Comparison of ENCODE assay signal across 29 cellular contexts in the genomic region with DNA sequence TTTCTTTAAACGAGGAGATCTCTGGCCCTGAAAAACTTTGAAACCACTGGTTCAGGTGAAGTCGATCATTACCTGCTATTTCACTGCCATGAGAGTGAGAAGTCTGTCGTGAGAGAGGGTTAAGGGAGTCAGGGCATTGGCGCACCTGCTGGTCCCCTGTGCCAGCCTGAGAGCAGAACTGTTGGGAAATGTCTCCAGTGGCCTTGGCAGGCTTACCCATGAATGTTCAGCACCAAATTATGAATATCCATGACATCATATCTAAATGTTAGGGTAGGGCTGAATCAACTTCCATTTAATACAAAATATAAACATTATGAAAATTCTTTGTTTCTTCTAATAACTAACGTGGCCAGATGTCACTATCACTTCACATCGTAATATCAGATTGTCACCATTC.
"Had no signal": no experiment of that assay in that cellular context is flagged by ENCODE, and none has a peak within 500 bp of the region (broad histone marks: within the 10 kb centered on the region; RNA-seq: fewer than 3 reads in every experiment).

No MANE protein-coding gene starts in this region.

- ATAC-seq: stimulated activated memory B cell treated with anti-CD40 and anti-IgM and Interleukin-4, amounts not matched to agents 10 μg/mL and 1 μg/mL and 100 μg/mL, for 72 hours; stimulated activated naive CD8-positive, alpha-beta T cell treated with anti-CD3 and anti-CD28 coated beads, Interleukin-15, amount 100 ng/mL, for 72 hours; T-helper 17 cell; WTC11 had no signal

- H3K36me3 ChIP-seq: breast epithelium, colonic mucosa had no signal

- DNase-seq: activated CD4-positive, alpha-beta memory T cell treated with anti-CD3 and anti-CD28 coated beads, Interleukin-2, amount 10 ng/mL, durations not matched to agents 7 days and 5 days; activated CD4-positive, alpha-beta T cell treated with anti-CD3 and anti-CD28 coated beads for 1 hour; activated CD4-positive, alpha-beta T cell treated with anti-CD3 and anti-CD28 coated beads, Interleukin-2, amount 10 ng/mL, durations not matched to agents 7 days and 5 days; activated CD8-positive, alpha-beta memory T cell treated with anti-CD3 and anti-CD28 coated beads, Interleukin-2, amount 50 U/mL, for 48 hours; activated gamma-delta T cell; activated naive CD4-positive, alpha-beta T cell treated with anti-CD3 and anti-CD28 coated beads, Interleukin-2, amount 10 ng/mL, durations not matched to agents 7 days and 5 days; activated T-cell treated with anti-CD3 and anti-CD28 coated beads, Interleukin-2, amount 50 U/mL, for 24 hours; amygdala; colonic mucosa; effector CD8-positive, alpha-beta T cell; kidney glomerular epithelial cell; mammary epithelial cell; naive B cell; nephron progenitor cell; retina; sigmoid colon; stimulated activated CD4-positive, alpha-beta T cell treated with anti-CD3 and anti-CD28 coated beads, Interleukin-1b, Interleukin-23, amount 100 ng/mL, for 48 hours; stimulated activated CD4-positive, alpha-beta T cell treated with anti-CD3 and anti-CD28 coated beads, Interleukin-4, amount 100 ng/mL, for 4 hours; stimulated activated CD8-positive, alpha-beta memory T cell treated with anti-CD3 and anti-CD28 coated beads, Interleukin-4, amount 100 ng/mL, for 48 hours; stimulated activated naive CD8-positive, alpha-beta T cell treated with anti-CD3 and anti-CD28 coated beads, Interleukin-15, amount 100 ng/mL, for 72 hours; T-helper 17 cell; T1000; upper lobe of left lung had no signal

- H3K27ac ChIP-seq: breast epithelium, colonic mucosa, neutrophil, sigmoid colon, upper lobe of left lung, vagina had no signal

- H3K4me1 ChIP-seq: breast epithelium, colonic mucosa, sigmoid colon, upper lobe of left lung, vagina had no signal

- H3K27me3 ChIP-seq: breast epithelium, colonic mucosa, neutrophil, sigmoid colon, upper lobe of left lung, vagina had no signal

- H3K4me3 ChIP-seq: breast epithelium, colonic mucosa, sigmoid colon, smooth muscle cell, upper lobe of left lung, vagina had no signal

- H3K9me3 ChIP-seq: breast epithelium, colonic mucosa, neutrophil, sigmoid colon, upper lobe of left lung, vagina had no signal
